24 cellular contexts compared by ENCODE assay signal in the genomic region with DNA sequence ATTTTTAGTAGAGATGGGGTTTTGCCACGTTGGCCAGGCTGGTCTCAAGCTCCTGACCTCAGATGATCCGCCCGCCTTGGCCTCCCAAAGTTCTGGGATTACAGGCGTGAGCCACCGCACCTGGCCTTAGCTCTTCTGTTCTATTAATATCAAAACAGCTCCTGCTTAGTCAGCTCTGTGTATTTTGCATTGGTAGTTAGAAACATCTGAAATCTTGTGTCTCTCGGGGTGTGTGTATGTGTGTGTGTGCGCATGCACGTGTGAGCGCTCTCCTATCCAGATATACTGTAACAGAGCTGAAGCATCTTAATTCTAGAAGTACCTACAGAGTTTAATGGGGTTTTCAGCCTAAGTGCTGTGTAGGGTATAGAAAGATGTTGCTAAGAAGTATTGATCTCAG. TPM values are rescaled to one million over a fixed set of nuclear protein-coding genes. Genes with fewer than 3 reads are reported as not detected.
DNase-seq lines count a peak whose midpoint lies in the region; ATAC-seq and TF ChIP-seq lines count a peak whose summit lies in the region.
"Had no signal": no experiment of that assay in that cellular context is flagged by ENCODE, and none has a peak within 500 bp of the region (broad histone marks: within the 10 kb centered on the region; RNA-seq: fewer than 3 reads in every experiment).

No MANE protein-coding gene starts in this region.

- H3K27me3 ChIP-seq in RWPE2 (ENCODE audit: insufficient read depth, poor library complexity, severe bottlenecking): no peaks in the 10 kb centered on the region
- no peaks in the 10 kb centered on the region for H3K27me3 ChIP-seq in gastroesophageal sphincter
- no peaks in the 10 kb centered on the region for H3K27me3 ChIP-seq in parathyroid adenoma (ENCODE audit: control insufficient read depth, insufficient read depth, low read length)
- H3K27me3 ChIP-seq in transverse colon: no peaks in the 10 kb centered on the region
- H3K27me3 ChIP-seq: upper lobe of right lung had no signal

- H3K36me3 ChIP-seq in RWPE2 (ENCODE audit: low read depth): no peaks in the 10 kb centered on the region
- H3K36me3 ChIP-seq in gastroesophageal sphincter: peaks cover 0 to 8% of the 10 kb centered on the region in 2 donors
- H3K36me3 ChIP-seq in parathyroid adenoma (ENCODE audit: control insufficient read depth, insufficient read depth, low read length): no peaks in the 10 kb centered on the region
- H3K36me3 ChIP-seq in transverse colon: no peaks in the 10 kb centered on the region
- H3K36me3 ChIP-seq: upper lobe of right lung had no signal

- 80 to 84% methylated on average over 1 to 9 of the region's 9 CpGs for WGBS in gastroesophageal sphincter (ENCODE audit: low coverage in 1 of 2), 2 donors
- WGBS in transverse colon (ENCODE audit: low coverage in 1 of 2), 2 donors: 86% methylated on average over 9 of the region's 9 CpGs; no CpG with 5 or more reads in 1 of the 2 donors

- peaks cover 16% of the 10 kb centered on the region for H3K79me2 ChIP-seq in parathyroid adenoma

- H3K9me3 ChIP-seq in RWPE2 (ENCODE audit: severe bottlenecking) (no peaks in the 10 kb centered on the region), gastroesophageal sphincter (no peaks in the 10 kb centered on the region), parathyroid adenoma (ENCODE audit: control insufficient read depth, low read length) (no peaks in the 10 kb centered on the region), transverse colon (no peaks in the 10 kb centered on the region)
- H3K9me3 ChIP-seq: upper lobe of right lung had no signal

- no peak overlapping the region for H2AFZ ChIP-seq in parathyroid adenoma

- no peak for TF ChIP-seq POLR2A in gastroesophageal sphincter (IDR thresholded peaks at IDR 0.05)
- TF ChIP-seq POLR2A in transverse colon (IDR thresholded peaks at IDR 0.05): no peak

- TF ChIP-seq EP300 in gastroesophageal sphincter (IDR thresholded peaks at IDR 0.05) (no peak), transverse colon (IDR thresholded peaks at IDR 0.05; ENCODE audit: low read depth) (no peak)

- TF ChIP-seq CTCF in RWPE2 (IDR thresholded peaks at IDR 0.05; ENCODE audit: poor library complexity, severe bottlenecking) (no peak), gastroesophageal sphincter (IDR thresholded peaks at IDR 0.05) (no peak), parathyroid adenoma (IDR thresholded peaks at IDR 0.05) (no peak), transverse colon (IDR thresholded peaks at IDR 0.05) (no peak)

- intact Hi-C loops in transverse colon (cut with DNase I; ENCODE audit: low total_unique reads) (no loop called here), left colon (cut with DNase I, micrococcal nuclease) (loop anchor here in 1 of 2 donors (10.0 kb wide), 1 partner anchor 1250 kb away; the partner anchor contains the start of gene EPG5)

- no peak overlapping the region for H3K9ac ChIP-seq in parathyroid adenoma

- H3K4me2 ChIP-seq in parathyroid adenoma (ENCODE audit: low read length): no peak overlapping the region

- in situ Hi-C loops in transverse colon (cut with MboI; ENCODE audit: low pct_ligation_motif_present in 1 of 4, low pct_unique_long_range_greater_than_20kb in 1 of 4, low sequenced_read_pairs in 3 of 4): no loop called here

- H3K27ac ChIP-seq in RWPE2 (ENCODE audit: poor library complexity, severe bottlenecking): peak overlapping the region; percentile 81
- peak overlapping the region in 3 of 4 donors; percentile 79 to 83 (median 80) for H3K27ac ChIP-seq in gastroesophageal sphincter
- H3K27ac ChIP-seq in parathyroid adenoma: peak overlapping the region; percentile 92
- H3K27ac ChIP-seq in transverse colon: peak overlapping the region; percentile 71 to 81 (median 75)
- H3K27ac ChIP-seq: upper lobe of right lung had no signal

- no peak for DNase-seq in RWPE2 (ENCODE audit: low spot score)
- DNase-seq in transverse colon: no peak
- DNase-seq in activated effector memory CD4-positive, alpha-beta T cell treated with anti-CD3 and anti-CD28 coated beads, Interleukin-2, amount 50 U/mL, for 16 hours: no peak
- no peak for DNase-seq in activated naive CD4-positive, alpha-beta T cell (lab: John Stamatoyannopoulos, UW)
- DNase-seq in RKO (ENCODE audit: low spot score): no peak
- no peak for DNase-seq in left colon
- DNase-seq: activated CD8-positive, alpha-beta memory T cell treated with anti-CD3 and anti-CD28 coated beads, Interleukin-2, amount 50 U/mL, for 48 hours; activated CD8-positive, alpha-beta T cell treated with anti-CD3 and anti-CD28 coated beads for 36 hours; amygdala; C1 segment of cervical spinal cord; COR-L47; DMS79 treated with DMSO at 0.1 percent for 48 hours; GDM1; GOT3; KG1; NCI-H1436; NCI-H2081; NCI-H226; NCI-H526 treated with DMSO at 0.1 percent for 48 hours; SIG-M5; upper lobe of right lung had no signal

- ATAC-seq in RWPE2 (ENCODE audit: low read depth) (no peak), gastroesophageal sphincter (no peak), left colon (no peak)
- ATAC-seq: activated CD8-positive, alpha-beta T cell treated with anti-CD3 and anti-CD28 coated beads for 36 hours; stimulated activated effector memory CD8-positive, alpha-beta T cell treated with anti-CD3 and anti-CD28 coated beads, Interleukin-12 subunit alpha, Interleukin-12 subunit beta, amount 100 ng/mL, for 72 hours had no signal

- H3K4me1 ChIP-seq in RWPE2 (ENCODE audit: insufficient read depth, poor library complexity, severe bottlenecking): peaks cover 22% of the 10 kb centered on the region
- H3K4me1 ChIP-seq in gastroesophageal sphincter: peaks cover 8 to 74% (median 17%) of the 10 kb centered on the region in 3 donors
- H3K4me1 ChIP-seq in parathyroid adenoma: peaks cover 43% of the 10 kb centered on the region
- peaks cover 8 to 32% (median 19%) of the 10 kb centered on the region in 4 donors for H3K4me1 ChIP-seq in transverse colon

- H3K4me3 ChIP-seq in RWPE2 (ENCODE audit: severe bottlenecking) (no peak overlapping the region), gastroesophageal sphincter (no peak overlapping the region), parathyroid adenoma (ENCODE audit: low read depth, low read length) (no peak overlapping the region), transverse colon (no peak overlapping the region)
- H3K4me3 ChIP-seq: upper lobe of right lung had no signal

RNA-seq across cellular contexts. Expression of gene SETBP1, which starts 33.7 kb away (rescaled TPM):
- 10 to 100 TPM; 42.5 to 87.6 (median 67.8) TPM for total RNA-seq in gastroesophageal sphincter
- total RNA-seq in transverse colon: 10 to 100 TPM; 16.2 to 33.6 (median 24.4) TPM
- 10 to 100 TPM; 10.2 to 21.2 TPM for total RNA-seq in left colon
